In genomic region chr12:89950421-89950820, GRCh38 we compare ENCODE assay signal across 10 cellular contexts.
DNase-seq lines count a peak whose midpoint lies in the region; ATAC-seq, FAIRE-seq and TF ChIP-seq lines count a peak whose summit lies in the region.
"Had no signal": no experiment of that assay in that cellular context is flagged by ENCODE, and none has a peak within 500 bp of the region (broad histone marks: within the 10 kb centered on the region; RNA-seq: fewer than 3 reads in every experiment).

No MANE protein-coding gene starts in this region.

- H3K27ac Mint-ChIP-seq in CD8-positive, alpha-beta T cell: peak overlapping the region; percentile 75

- DNase-seq in CD8-positive, alpha-beta T cell: peak in 2 of 7 experiments; percentile 13 to 20
- DNase-seq in NCI-H2196 (lab: John Stamatoyannopoulos, UW; ENCODE audit: unreplicated experiment) (no peak), H54 (ENCODE audit: insufficient read length, low spot score) (no peak), GM10248 (ENCODE audit: extremely low spot score) (no peak), NCI-H1048 (lab: John Stamatoyannopoulos, UW) (no peak)

- 0 to 7% methylated on average over 1 of the region's 1 CpG for WGBS in gastroesophageal sphincter (ENCODE audit: low coverage in 1 of 2), 2 donors

- peak overlapping the region; percentile 53 for H3K4me3 Mint-ChIP-seq in CD8-positive, alpha-beta T cell
- H3K4me3 Mint-ChIP-seq: T-helper 1 cell treated with Interleukin-12 subunit alpha and Interleukin-12 subunit beta and Interleukin-4 antibody, amounts not matched to agents 30 μg/mL and 1 μg/mL, for 36 hours had no signal

- intact Hi-C loops in CD8-positive, alpha-beta T cell (cut with DNase I, micrococcal nuclease): loop anchor here (1.0 to 10.0 kb wide), 7 partner anchors 68 to 408 kb away; partner anchors contain the start of gene ATP2B1 (in 1 of the 2)

- POLR2A ChIA-PET in CD8-positive, alpha-beta T cell (lab: Charles Lee): interaction anchor here (0.8 to 1.8 kb wide), 6 partner anchors 65 to 242 kb away, joined by 3 to 9 read pairs (median 4); partner anchors contain the start of gene ATP2B1
- POLR2A ChIA-PET in GM10248 (lab: Yijun Ruan, JAX): interaction anchor here (1.0 kb wide), 1 partner anchor 24 kb away, joined by 3 read pairs; no protein-coding TSS in a partner anchor

- H3K9me3 ChIP-seq in CD8-positive, alpha-beta T cell (ENCODE audit: low read length): no peaks in the 10 kb centered on the region
- no peaks in the 10 kb centered on the region for H3K9me3 ChIP-seq in gastroesophageal sphincter

- TF ChIP-seq POLR2A in gastroesophageal sphincter (IDR thresholded peaks at IDR 0.05) (no peak), H54 (IDR thresholded peaks at IDR 0.05; ENCODE audit: low read depth, low read length) (no peak)

- H3K4me1 ChIP-seq in CD8-positive, alpha-beta T cell (ENCODE audit: insufficient read depth, low read length): peaks cover 36% of the 10 kb centered on the region
- peaks cover 10 to 46% (median 15%) of the 10 kb centered on the region in 3 donors for H3K4me1 ChIP-seq in gastroesophageal sphincter

- no peak for FAIRE-seq in H54 (lab: Jason Lieb, UNC)

- no peaks in the 10 kb centered on the region for H3K27me3 ChIP-seq in CD8-positive, alpha-beta T cell (ENCODE audit: insufficient read depth, low read length)
- no peaks in the 10 kb centered on the region for H3K27me3 ChIP-seq in gastroesophageal sphincter

- no peaks in the 10 kb centered on the region for H3K27me3 Mint-ChIP-seq in CD8-positive, alpha-beta T cell (ENCODE audit: low read depth)

- H3K4me3 ChIP-seq in CD8-positive, alpha-beta T cell (ENCODE audit: low read depth, low read length): no peak overlapping the region
- H3K4me3 ChIP-seq in gastroesophageal sphincter: no peak overlapping the region
- H3K4me3 ChIP-seq: lung had no signal

- no peaks in the 10 kb centered on the region for H3K9me3 Mint-ChIP-seq in CD8-positive, alpha-beta T cell
- H3K9me3 Mint-ChIP-seq: T-helper 1 cell treated with Interleukin-12 subunit alpha and Interleukin-12 subunit beta and Interleukin-4 antibody, amounts not matched to agents 30 μg/mL and 1 μg/mL, for 36 hours had no signal

- ATAC-seq in CD8-positive, alpha-beta T cell: peak; percentile 16
- ATAC-seq in GM19468 (IDR thresholded peaks at IDR 0.05; ENCODE audit: extremely low read depth, unreplicated experiment) (peak; percentile 21), HG03520 (IDR thresholded peaks at IDR 0.05; ENCODE audit: unreplicated experiment) (peak; percentile 35), gastroesophageal sphincter (no peak)

- H3K27ac ChIP-seq in CD8-positive, alpha-beta T cell (ENCODE audit: low read depth, low read length): peak overlapping the region; percentile 25
- H3K27ac ChIP-seq in gastroesophageal sphincter: peak overlapping the region; percentile 23 to 66 (median 46)

- H3K36me3 ChIP-seq in CD8-positive, alpha-beta T cell (ENCODE audit: insufficient read depth, low read length): no peaks in the 10 kb centered on the region
- H3K36me3 ChIP-seq in gastroesophageal sphincter: no peaks in the 10 kb centered on the region

- TF ChIP-seq CTCF in CD8-positive, alpha-beta T cell (IDR thresholded peaks at IDR 0.05): no peak
- TF ChIP-seq CTCF in gastroesophageal sphincter (IDR thresholded peaks at IDR 0.05) (no peak), GM10248 (IDR thresholded peaks at IDR 0.05; ENCODE audit: control extremely low read depth, extremely low read depth, low read depth, missing control alignments) (no peak)

- no peaks in the 10 kb centered on the region for H3K36me3 Mint-ChIP-seq in CD8-positive, alpha-beta T cell

- CTCF ChIA-PET in CD8-positive, alpha-beta T cell (lab: Charles Lee): interaction anchor here (0.7 to 3.3 kb wide), 20 partner anchors 11 to 621 kb away, joined by 3 to 14 read pairs (median 3); no protein-coding TSS in a partner anchor
- CTCF ChIA-PET in GM10248 (lab: Yijun Ruan, JAX): interaction anchor here (1.0 to 6.8 kb wide), 13 partner anchors 10 to 788 kb away, joined by 3 to 34 read pairs (median 4); no protein-coding TSS in a partner anchor

- TF ChIP-seq EP300 in gastroesophageal sphincter (IDR thresholded peaks at IDR 0.05): no peak

- H3K4me1 Mint-ChIP-seq in CD8-positive, alpha-beta T cell (ENCODE audit: low read depth): peaks cover 47% of the 10 kb centered on the region
